In genomic region chr21:15483138-15483780, GRCh38 we compare ENCODE assay signal across 1 cellular context.
TF ChIP-seq lines count a peak whose summit lies in the region.

No MANE protein-coding gene starts in this region.

TF ChIP-seq in HepG2, 621 proteins besides CTCF, POLR2A, EP300 and RAD21 (continued from another document and continues in another):
- TF ChIP-seq ZBTB26 (CRISPR knock-in tag; IDR thresholded peaks at IDR 0.05; ENCODE audit: borderline replicate concordance): 0 out of 2 replicates have a peak, but pooled peaks have one; percentile 45
- TF ChIP-seq ZFP36 (IDR thresholded peaks at IDR 0.05; ENCODE audit: borderline replicate concordance, low read depth, low read length, partially characterized antibody): no peak
- TF ChIP-seq ELF3 (CRISPR knock-in tag; IDR thresholded peaks at IDR 0.05): 0 out of 2 replicates have a peak, but pooled peaks have one; percentile 52
- TF ChIP-seq NFE2L1 (CRISPR knock-in tag; IDR thresholded peaks at IDR 0.05; ENCODE audit: borderline replicate concordance): no peak
- TF ChIP-seq KDM1A (CRISPR knock-in tag; IDR thresholded peaks at IDR 0.05): peak; percentile 41; the same call in 1 of the 2 replicates
- no peak for TF ChIP-seq ELF1 (CRISPR knock-in tag; IDR thresholded peaks at IDR 0.05)
- 0 out of 2 replicates have a peak, but pooled peaks have one; percentile 64 for TF ChIP-seq ZNF598 (CRISPR knock-in tag; IDR thresholded peaks at IDR 0.05; ENCODE audit: borderline replicate concordance)
- no peak for TF ChIP-seq SRSF4 (IDR thresholded peaks at IDR 0.05; ENCODE audit: low read depth, low read length, poor library complexity, severe bottlenecking)
- TF ChIP-seq ZNF530 (CRISPR knock-in tag; IDR thresholded peaks at IDR 0.05; ENCODE audit: low read depth): no peak
- TF ChIP-seq ZFY (CRISPR knock-in tag; IDR thresholded peaks at IDR 0.05): peak; percentile 71
- TF ChIP-seq ZNF557 (CRISPR knock-in tag; IDR thresholded peaks at IDR 0.05): no peak
- TF ChIP-seq ZNF564 (CRISPR knock-in tag; IDR thresholded peaks at IDR 0.05): no peak
- no peak for TF ChIP-seq NCOA1 (CRISPR knock-in tag; IDR thresholded peaks at IDR 0.05)
- no peak for TF ChIP-seq PRMT3 (CRISPR knock-in tag; IDR thresholded peaks at IDR 0.05; ENCODE audit: borderline replicate concordance, low read depth)
- no peak for TF ChIP-seq ZNF33A (CRISPR knock-in tag; IDR thresholded peaks at IDR 0.05; ENCODE audit: borderline replicate concordance)
- TF ChIP-seq ZNF367 (CRISPR knock-in tag; IDR thresholded peaks at IDR 0.05; ENCODE audit: borderline replicate concordance): no peak
- no peak for TF ChIP-seq AFF4 (CRISPR knock-in tag; IDR thresholded peaks at IDR 0.05)
- TF ChIP-seq AGO2 (optimal IDR thresholded peaks at IDR 0.05; ENCODE audit: low read depth, low read length): no peak
- TF ChIP-seq LCORL (IDR thresholded peaks at IDR 0.05): no peak
- 0 out of 2 replicates have a peak, but pooled peaks have one; percentile 61 for TF ChIP-seq LCORL (CRISPR knock-in tag; IDR thresholded peaks at IDR 0.05)
- no peak for TF ChIP-seq MLLT10 (CRISPR knock-in tag; IDR thresholded peaks at IDR 0.05)
- TF ChIP-seq ZNF513 (CRISPR knock-in tag; conservative IDR thresholded peaks at IDR 0.05): no peak
- no peak for TF ChIP-seq NFAT5 (CRISPR knock-in tag; IDR thresholded peaks at IDR 0.05)
- peak; percentile 55 for TF ChIP-seq ZNF501 (CRISPR knock-in tag; IDR thresholded peaks at IDR 0.05)
- TF ChIP-seq HOXA7 (CRISPR knock-in tag; IDR thresholded peaks at IDR 0.05): no peak
- peak; percentile 34; the same call in 1 of the 2 replicates for TF ChIP-seq ZNF710 (CRISPR knock-in tag; IDR thresholded peaks at IDR 0.05; ENCODE audit: borderline replicate concordance)
- no peak for TF ChIP-seq HHEX (CRISPR knock-in tag; IDR thresholded peaks at IDR 0.05)
- TF ChIP-seq NR2F6 (IDR thresholded peaks at IDR 0.05): 0 out of 2 replicates have a peak, but pooled peaks have one; percentile 22
- peak; percentile 31; the same call in 1 of the 2 replicates for TF ChIP-seq NR2F6 (CRISPR knock-in tag; IDR thresholded peaks at IDR 0.05)
- TF ChIP-seq NCOR1 (IDR thresholded peaks at IDR 0.05; ENCODE audit: borderline replicate concordance, low read length): no peak
- TF ChIP-seq PLSCR1 (CRISPR knock-in tag; IDR thresholded peaks at IDR 0.05; ENCODE audit: borderline replicate concordance): no peak
- no peak for TF ChIP-seq PRDM10 (CRISPR knock-in tag; IDR thresholded peaks at IDR 0.05; ENCODE audit: low read depth)
- TF ChIP-seq ZMYM4 (CRISPR knock-in tag; IDR thresholded peaks at IDR 0.05): peak; percentile 95
- TF ChIP-seq LBX2 (CRISPR knock-in tag; IDR thresholded peaks at IDR 0.05; ENCODE audit: borderline replicate concordance): no peak
- no peak for TF ChIP-seq HOXA5 (CRISPR knock-in tag; IDR thresholded peaks at IDR 0.05)
- TF ChIP-seq PLRG1 (conservative IDR thresholded peaks at IDR 0.05): no peak
- TF ChIP-seq CENPBD1 (CRISPR knock-in tag; IDR thresholded peaks at IDR 0.05; ENCODE audit: borderline replicate concordance, low read depth): no peak
- peak; percentile 42; the same call in 1 of the 2 replicates for TF ChIP-seq IRF2 (CRISPR knock-in tag; IDR thresholded peaks at IDR 0.05)
- no peak for TF ChIP-seq ZNF720 (CRISPR knock-in tag; IDR thresholded peaks at IDR 0.05)
- TF ChIP-seq GPN1 (CRISPR knock-in tag; IDR thresholded peaks at IDR 0.05; ENCODE audit: borderline replicate concordance): no peak
- TF ChIP-seq STAT5B (CRISPR knock-in tag; IDR thresholded peaks at IDR 0.05): no peak
- TF ChIP-seq ZNF296 (CRISPR knock-in tag; conservative IDR thresholded peaks at IDR 0.05): no peak
